Comparison of ENCODE assay signal across 8 cellular contexts in the genomic region with DNA sequence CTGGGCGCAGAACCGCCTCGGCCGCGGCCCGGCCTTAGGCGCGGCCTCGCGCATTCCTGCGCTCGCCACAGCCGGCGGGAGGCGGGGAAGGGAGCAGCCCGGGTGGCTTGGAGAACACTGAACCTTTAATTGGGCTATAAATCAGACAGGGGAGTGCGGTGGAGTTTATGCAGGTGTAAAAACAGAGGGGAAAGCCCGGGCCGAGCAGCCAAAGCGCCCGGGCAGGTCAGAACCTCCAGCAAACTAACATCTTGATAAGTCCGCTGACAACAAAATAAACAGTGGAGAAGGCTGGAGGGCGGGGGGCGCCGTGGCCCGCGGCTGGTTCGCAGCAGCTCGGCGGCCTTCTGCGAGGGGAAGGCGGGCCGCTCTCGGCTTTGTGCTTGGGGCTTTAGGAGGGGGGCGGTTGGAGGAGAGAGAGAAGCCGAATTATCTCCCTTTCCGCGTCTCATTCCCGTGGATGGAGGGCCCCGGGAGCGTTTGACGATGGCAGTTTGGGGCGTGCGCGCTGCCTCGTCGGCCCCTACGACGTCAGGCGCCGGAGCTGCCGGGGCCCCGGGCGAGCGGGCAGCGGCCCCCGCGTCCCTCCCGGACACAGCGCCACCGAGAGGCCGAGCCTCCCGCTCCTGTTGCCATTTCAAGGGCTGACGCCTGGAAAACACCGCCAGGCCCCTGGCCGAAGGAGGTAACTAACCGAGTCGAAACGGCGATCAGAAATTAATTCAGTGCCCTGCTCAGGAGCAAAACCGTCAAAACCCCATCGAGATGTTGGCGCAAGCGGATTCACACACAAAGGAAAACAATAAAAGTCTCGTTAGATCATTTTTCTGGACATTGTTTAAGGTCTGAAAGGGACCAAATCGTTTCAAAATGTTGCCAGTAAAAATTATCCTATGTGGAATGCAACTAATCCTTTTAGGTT. TPM values are rescaled to one million over a fixed set of nuclear protein-coding genes. Genes with fewer than 3 reads are reported as not detected.
DNase-seq lines count a peak whose midpoint lies in the region; ATAC-seq, FAIRE-seq and TF ChIP-seq lines count a peak whose summit lies in the region.

No MANE protein-coding gene starts in this region.

- no peak for TF ChIP-seq RAD21 in neural cell (conservative IDR thresholded peaks at IDR 0.05)

- TF ChIP-seq CTCF in Panc1 (IDR thresholded peaks at IDR 0.05) (peak; percentile 89), neural cell (IDR thresholded peaks at IDR 0.05; ENCODE audit: poor library complexity, severe bottlenecking) (no peak), D721Med (IDR thresholded peaks at IDR 0.05; ENCODE audit: insufficient read depth, missing control alignments) (no peak)

- H3K36me3 ChIP-seq in Panc1 (ENCODE audit: control insufficient read depth, insufficient read depth, low read length) (no peaks in the 10 kb centered on the region), neural cell (ENCODE audit: insufficient read depth, low read length) (no peaks in the 10 kb centered on the region)

- POLR2A ChIA-PET in Panc1 (lab: Charles Lee) = interaction anchor here (0.6 to 0.7 kb wide), 2 partner anchors 10 to 222 kb away, joined by 3 to 4 read pairs; no protein-coding TSS in a partner anchor

- no peak overlapping the region for H3K4me2 ChIP-seq in neural cell (ENCODE audit: low read length)

- H3K4me3 ChIP-seq in Panc1 (ENCODE audit: low read depth in 2 of 2, low read length in 2 of 2) = peak overlapping the region; percentile 39 to 65
- no peak overlapping the region for H3K4me3 ChIP-seq in neural cell (ENCODE audit: low read length)

- peak; percentile 7 for DNase-seq in NCI-H2107 treated with DMSO at 0.1 percent for 48 hours (lab: John Stamatoyannopoulos, UW; ENCODE audit: unreplicated experiment)
- DNase-seq in NCI-H2107 (lab: John Stamatoyannopoulos, UW) = no peak
- DNase-seq in Panc1 (ENCODE audit: low read depth, low spot score) = no peak
- no peak for DNase-seq in epithelial cell of prostate (ENCODE audit: low read depth, low spot score)
- DNase-seq in D721Med (ENCODE audit: insufficient read length, low spot score) = no peak
- DNase-seq in cortex of kidney (lab: John Stamatoyannopoulos, UW) = no peak

- H3K27me3 ChIP-seq in Panc1 (ENCODE audit: control insufficient read depth, insufficient read depth, low read length) (no peaks in the 10 kb centered on the region), neural cell (ENCODE audit: insufficient read depth, low read depth, low read length) (peaks cover 98% of the 10 kb centered on the region)

- H4K20me1 ChIP-seq in neural cell (ENCODE audit: insufficient read depth) = no peaks in the 10 kb centered on the region

- CTCF ChIA-PET in Panc1 (lab: Charles Lee) = interaction anchor here (1.2 kb wide), 1 partner anchor 221 kb away, joined by 5 read pairs; no protein-coding TSS in a partner anchor

- in situ Hi-C loops in Panc1 (cut with HindIII; ENCODE audit: low pct_unique_long_range_greater_than_20kb, low sequenced_read_pairs) = no loop called here

- H3F3A ChIP-seq in neural cell (ENCODE audit: insufficient read depth, low read length, poor library complexity, severe bottlenecking) = no peaks in the 10 kb centered on the region

- no TSS peak for BruUV-seq in Panc1 (replicated peaks; lab: Mats Ljungman, UMichigan)

- peak overlapping the region; percentile 98 for H3K27ac ChIP-seq in Panc1 (ENCODE audit: low read length)
- peak overlapping the region; percentile 33 for H3K27ac ChIP-seq in epithelial cell of prostate
- H3K27ac ChIP-seq in neural cell (ENCODE audit: low read length) = no peak overlapping the region

- FAIRE-seq in D721Med (lab: Jason Lieb, UNC) = no peak

- no peak for TF ChIP-seq EP300 in neural cell (conservative IDR thresholded peaks at IDR 0.05; ENCODE audit: poor library complexity, severe bottlenecking)

- no peak overlapping the region for H3K9ac ChIP-seq in neural cell (ENCODE audit: low read length)

- H3K9me2 ChIP-seq in neural cell (ENCODE audit: insufficient read depth, low read length) = no peaks in the 10 kb centered on the region

- peaks cover 60% of the 10 kb centered on the region for H3K4me1 ChIP-seq in Panc1 (ENCODE audit: control insufficient read depth, insufficient read depth, low read length)

- intact Hi-C loops in Panc1 (cut with micrococcal nuclease; ENCODE audit: unreplicated experiment) = loop anchor here (10.0 kb wide), 1 partner anchor 63 kb away; no protein-coding TSS in a partner anchor

- H2AFZ ChIP-seq in neural cell (ENCODE audit: low read depth, low read length) = no peak overlapping the region

- H3K79me2 ChIP-seq in neural cell (replicated peaks; ENCODE audit: insufficient read depth, low read length) = no peaks in the 10 kb centered on the region

- ATAC-seq in Panc1 = peak; percentile 88
- ATAC-seq in HG03108 (IDR thresholded peaks at IDR 0.05; ENCODE audit: unreplicated experiment) = no peak

- H3K9me3 ChIP-seq in Panc1 (ENCODE audit: control insufficient read depth, insufficient read depth, low read depth, low read length) = no peaks in the 10 kb centered on the region
- H3K9me3 ChIP-seq in neural cell (ENCODE audit: low read length) = no peaks in the 10 kb centered on the region

TF ChIP-seq in neural cell, 6 proteins besides CTCF, POLR2A, EP300 and RAD21:
- TF ChIP-seq REST (IDR thresholded peaks at IDR 0.05; ENCODE audit: borderline replicate concordance) (no peak), MXI1 (conservative IDR thresholded peaks at IDR 0.05; ENCODE audit: poor library complexity, severe bottlenecking) (no peak), POLR2AphosphoS5 (IDR thresholded peaks at IDR 0.05) (peak; percentile 56), EZH2 (IDR thresholded peaks at IDR 0.05; ENCODE audit: borderline replicate concordance, insufficient read depth, low read length, poor library complexity, severe bottlenecking) (peak; percentile 100), TAF1 (IDR thresholded peaks at IDR 0.05; ENCODE audit: low read depth) (no peak), SMC3 (conservative IDR thresholded peaks at IDR 0.05; ENCODE audit: poor library complexity) (no peak)

RNA-seq across cellular contexts. Expression of gene FOXD1, which starts 11.2 kb away (rescaled TPM):
- 63.3 TPM for total RNA-seq in Panc1 (2021; ENCODE audit: unreplicated experiment)
- 53.3 TPM for polyA plus RNA-seq in Panc1 (2012; ENCODE audit: insufficient read length)
- polyA plus RNA-seq in neural cell = not detected in 2 replicates
- polyA minus RNA-seq in neural cell = not detected in 2 replicates
